ENCODE assay signal across 1 cellular context in genomic region chr16:22195445-22195694, GRCh38.
TF ChIP-seq lines count a peak whose summit lies in the region.

No MANE protein-coding gene starts in this region.

TF ChIP-seq in K562, 482 proteins besides CTCF, POLR2A, EP300 and RAD21 (continued from another document):
- no peak; the same call in 1 of the 2 replicates for TF ChIP-seq HBP1 (CRISPR knock-in tag; IDR thresholded peaks at IDR 0.05)
- no peak for TF ChIP-seq ZNF347 (CRISPR knock-in tag; IDR thresholded peaks at IDR 0.05; ENCODE audit: low read depth)
- TF ChIP-seq TOE1 (IDR thresholded peaks at IDR 0.05; ENCODE audit: borderline replicate concordance) = 0 out of 2 replicates have a peak, but pooled peaks have one; percentile 20
- TF ChIP-seq TOE1 (CRISPR knock-in tag; IDR thresholded peaks at IDR 0.05; ENCODE audit: borderline replicate concordance, low read depth) = no peak
- TF ChIP-seq HEY1 (CRISPR knock-in tag; IDR thresholded peaks at IDR 0.05; ENCODE audit: borderline replicate concordance) = 0 out of 2 replicates have a peak, but pooled peaks have one; percentile 6
- no peak for TF ChIP-seq KDM2B (CRISPR knock-in tag; IDR thresholded peaks at IDR 0.05)
- TF ChIP-seq ZNF232 (CRISPR knock-in tag; IDR thresholded peaks at IDR 0.05) = no peak
- peak in 1 of 3 experiments; percentile 56; a peak in 1 of 6 replicates for TF ChIP-seq ZBTB11 (CRISPR knock-in tag; IDR thresholded peaks at IDR 0.05)
- no peak for TF ChIP-seq BACH1 (tag; IDR thresholded peaks at IDR 0.05)
